ENCODE assay signal across 20 cellular contexts in the genomic region with DNA sequence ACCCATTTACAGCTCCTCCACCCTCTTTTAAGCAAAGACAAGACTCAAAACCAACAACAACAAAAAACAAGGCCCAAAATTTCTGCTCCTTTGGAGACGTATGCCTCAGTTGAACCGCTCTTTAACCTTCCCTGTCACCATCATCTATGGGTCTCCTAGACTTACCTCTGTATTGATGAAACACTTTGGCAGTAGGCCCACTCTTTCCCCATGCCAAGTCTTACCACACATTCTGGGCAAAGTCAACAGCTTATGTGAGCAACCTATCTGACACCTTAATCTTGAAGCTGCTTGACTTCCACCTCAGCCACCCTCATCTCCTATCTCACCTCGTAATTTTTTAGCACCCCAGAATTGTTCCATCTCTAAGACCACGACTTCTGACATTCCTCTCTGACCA.
A peak's percentile ranks its signal among the peaks of the same experiment; 100 is the strongest.
DNase-seq lines count a peak whose midpoint lies in the region; FAIRE-seq and TF ChIP-seq lines count a peak whose summit lies in the region.
"Had no signal": no experiment of that assay in that cellular context is flagged by ENCODE, and none has a peak within 500 bp of the region (broad histone marks: within the 10 kb centered on the region; RNA-seq: fewer than 3 reads in every experiment).

No MANE protein-coding gene starts in this region.

- intact Hi-C loops in MCF 10A (cut with micrococcal nuclease) (no loop called here), breast epithelium (cut with DNase I; ENCODE audit: low total_unique reads) (no loop called here)

- no peaks in the 10 kb centered on the region for H3K36me3 Mint-ChIP-seq in MCF 10A (ENCODE audit: insufficient read depth, unreplicated experiment)
- H3K36me3 Mint-ChIP-seq in activated CD4-positive, alpha-beta T cell treated with anti-CD3 and anti-CD28 coated beads, Interleukin-2, amount 10 ng/mL, durations not matched to agents 7 days and 5 days (ENCODE audit: low read depth) = no peaks in the 10 kb centered on the region
- H3K36me3 Mint-ChIP-seq: CD8-positive, alpha-beta T cell had no signal

- H3K27ac ChIP-seq in breast epithelium = no peak overlapping the region
- H3K27ac ChIP-seq: 22Rv1 had no signal

- DNase-seq in MCF 10A (ENCODE audit: unreplicated experiment) (peak; percentile 81), breast epithelium (ENCODE audit: low spot score in 2 of 2) (no peak), bronchial epithelial cell (ENCODE audit: low read depth) (peak; percentile 2), mucosa of gallbladder (ENCODE audit: low spot score) (peak; percentile 31), NCI-H1048 (lab: John Stamatoyannopoulos, UW) (no peak), 8988T (no peak)
- no peak for DNase-seq in activated CD4-positive, alpha-beta T cell treated with anti-CD3 and anti-CD28 coated beads, Interleukin-2, amount 10 ng/mL, durations not matched to agents 7 days and 5 days
- DNase-seq: CD8-positive, alpha-beta T cell; DMS 273 treated with DMSO at 0.1 percent for 48 hours; DMS53; DND-41; EL; HCEC 1CT; IMR-90 had no signal

- H3K27me3 ChIP-seq in breast epithelium (peaks cover 0 to 7% of the 10 kb centered on the region in 2 donors), bronchial epithelial cell (ENCODE audit: control insufficient read depth, insufficient read depth, low read length) (no peaks in the 10 kb centered on the region)

- POLR2A ChIA-PET in MCF 10A (lab: Yijun Ruan, JAX) = no interaction called here
- POLR2A ChIA-PET in activated CD4-positive, alpha-beta T cell treated with anti-CD3 and anti-CD28 coated beads, Interleukin-2, amount 10 ng/mL, durations not matched to agents 7 days and 5 days (lab: Charles Lee) = no interaction called here

- CTCF ChIA-PET in MCF 10A (lab: Yijun Ruan, JAX) = interaction anchor here (1.7 kb wide), 1 partner anchor 76 kb away, joined by 5 read pairs; no protein-coding TSS in a partner anchor
- CTCF ChIA-PET in activated CD4-positive, alpha-beta T cell treated with anti-CD3 and anti-CD28 coated beads, Interleukin-2, amount 10 ng/mL, durations not matched to agents 7 days and 5 days (lab: Charles Lee) = no interaction called here

- H3K9me3 Mint-ChIP-seq in MCF 10A (ENCODE audit: unreplicated experiment) = no peaks in the 10 kb centered on the region
- H3K9me3 Mint-ChIP-seq in activated CD4-positive, alpha-beta T cell treated with anti-CD3 and anti-CD28 coated beads, Interleukin-2, amount 10 ng/mL, durations not matched to agents 7 days and 5 days = no peaks in the 10 kb centered on the region
- H3K9me3 Mint-ChIP-seq: CD8-positive, alpha-beta T cell; GM23338 had no signal

- no peak for FAIRE-seq in bronchial epithelial cell (lab: Jason Lieb, UNC)
- FAIRE-seq: GM12891, H54 had no signal

- no peaks in the 10 kb centered on the region for H3K4me1 Mint-ChIP-seq in MCF 10A (ENCODE audit: insufficient read depth, unreplicated experiment)
- H3K4me1 Mint-ChIP-seq in activated CD4-positive, alpha-beta T cell treated with anti-CD3 and anti-CD28 coated beads, Interleukin-2, amount 10 ng/mL, durations not matched to agents 7 days and 5 days = no peaks in the 10 kb centered on the region
- H3K4me1 Mint-ChIP-seq: B cell, GM23338 had no signal

- no peak overlapping the region for H3K27ac Mint-ChIP-seq in MCF 10A (ENCODE audit: low read depth, unreplicated experiment)
- H3K27ac Mint-ChIP-seq in activated CD4-positive, alpha-beta T cell treated with anti-CD3 and anti-CD28 coated beads, Interleukin-2, amount 10 ng/mL, durations not matched to agents 7 days and 5 days = no peak overlapping the region
- H3K27ac Mint-ChIP-seq: B cell; CD8-positive, alpha-beta T cell; GM23338 had no signal

- TF ChIP-seq CTCF in MCF 10A (IDR thresholded peaks at IDR 0.05; ENCODE audit: unreplicated experiment) (no peak), breast epithelium (IDR thresholded peaks at IDR 0.05) (no peak), bronchial epithelial cell (IDR thresholded peaks at IDR 0.05; ENCODE audit: insufficient read depth, low read length, severe bottlenecking) (no peak)

- H3K36me3 ChIP-seq in breast epithelium (no peaks in the 10 kb centered on the region), bronchial epithelial cell (ENCODE audit: control insufficient read depth, insufficient read depth, low read length) (no peaks in the 10 kb centered on the region)
- H3K36me3 ChIP-seq: BLaER1 treated with 17β-estradiol and CSF1 and Interleukin-3, amounts not matched to agents 10 nM and 100 nM had no signal

- H3K4me3 ChIP-seq in breast epithelium (no peak overlapping the region), bronchial epithelial cell (ENCODE audit: low read depth, low read length) (no peak overlapping the region)
- H3K4me3 ChIP-seq: BLaER1 treated with 17β-estradiol and CSF1 and Interleukin-3, amounts not matched to agents 10 nM and 100 nM; GM23338 had no signal

- BruUV-seq in MCF 10A (replicated peaks; lab: Mats Ljungman, UMichigan) = no TSS peak

- H3K27me3 Mint-ChIP-seq in MCF 10A (ENCODE audit: insufficient read depth, unreplicated experiment) = no peaks in the 10 kb centered on the region
- H3K27me3 Mint-ChIP-seq in activated CD4-positive, alpha-beta T cell treated with anti-CD3 and anti-CD28 coated beads, Interleukin-2, amount 10 ng/mL, durations not matched to agents 7 days and 5 days = no peaks in the 10 kb centered on the region
- H3K27me3 Mint-ChIP-seq: B cell had no signal

- H3K9me3 ChIP-seq in breast epithelium = no peaks in the 10 kb centered on the region
- H3K9me3 ChIP-seq: BLaER1 treated with 17β-estradiol and CSF1 and Interleukin-3, amounts not matched to agents 10 nM and 100 nM had no signal

- H3K4me3 Mint-ChIP-seq in MCF 10A (ENCODE audit: unreplicated experiment) = no peak overlapping the region
- H3K4me3 Mint-ChIP-seq in activated CD4-positive, alpha-beta T cell treated with anti-CD3 and anti-CD28 coated beads, Interleukin-2, amount 10 ng/mL, durations not matched to agents 7 days and 5 days = no peak overlapping the region
- H3K4me3 Mint-ChIP-seq: B cell; CD8-positive, alpha-beta T cell; GM23338 had no signal

- TF ChIP-seq POLR2A in breast epithelium (IDR thresholded peaks at IDR 0.05) = no peak

- H3K4me1 ChIP-seq in breast epithelium = no peaks in the 10 kb centered on the region

Comparison
In these comparisons a context has a peak if more than half of its experiments do, and no peak if none do; other contexts are left out.
1. DNase-seq: peak in MCF 10A (single experiment), bronchial epithelial cell (single experiment) and mucosa of gallbladder (single experiment); none in breast epithelium (0 of 2), NCI-H1048 (single experiment), 8988T (single experiment) and activated CD4-positive, alpha-beta T cell treated with anti-CD3 and anti-CD28 coated beads, Interleukin-2, amount 10 ng/mL, durations not matched to agents 7 days and 5 days (single experiment).